1 cellular context compared by ENCODE assay signal in the genomic region with DNA sequence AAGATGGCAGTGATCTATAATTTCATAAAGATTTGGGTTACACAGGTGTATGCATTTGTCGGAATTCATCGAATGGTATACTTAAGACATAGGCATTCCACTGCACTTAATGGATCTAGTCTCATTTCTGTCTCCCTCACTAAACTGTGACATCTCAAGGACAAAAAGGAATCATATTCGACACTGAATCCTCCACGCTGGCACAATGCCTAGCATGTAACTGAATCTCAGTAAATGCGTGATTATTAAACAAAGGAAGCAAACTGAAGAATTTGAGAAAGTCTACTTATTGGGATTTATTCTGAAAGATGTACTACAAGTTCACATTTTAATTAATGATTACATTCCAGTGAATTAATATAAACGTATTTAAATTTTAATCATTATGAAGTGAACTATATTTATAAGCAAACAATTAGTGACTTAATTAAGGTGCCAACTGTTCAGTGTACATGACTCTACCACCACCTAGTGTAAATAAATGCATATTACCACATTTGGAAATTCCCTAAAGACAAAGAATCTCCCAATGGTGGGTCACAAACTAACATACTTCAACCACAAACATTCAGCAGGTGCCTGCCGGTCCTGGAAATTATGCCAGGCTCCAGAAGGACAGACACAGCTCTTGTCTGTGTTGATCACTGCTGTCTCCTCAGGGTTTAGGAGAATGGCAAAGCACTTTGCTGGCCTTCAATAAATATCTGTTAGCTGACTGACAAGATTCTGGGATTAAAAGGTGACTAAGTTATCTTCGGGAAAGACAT.
A peak's percentile ranks its signal among the peaks of the same experiment; 100 is the strongest.
TF ChIP-seq lines count a peak whose summit lies in the region.

No MANE protein-coding gene starts in this region.

TF ChIP-seq in K562, 482 proteins besides CTCF, POLR2A, EP300 and RAD21 (continued from another document):
- TF ChIP-seq, protein P1, sequence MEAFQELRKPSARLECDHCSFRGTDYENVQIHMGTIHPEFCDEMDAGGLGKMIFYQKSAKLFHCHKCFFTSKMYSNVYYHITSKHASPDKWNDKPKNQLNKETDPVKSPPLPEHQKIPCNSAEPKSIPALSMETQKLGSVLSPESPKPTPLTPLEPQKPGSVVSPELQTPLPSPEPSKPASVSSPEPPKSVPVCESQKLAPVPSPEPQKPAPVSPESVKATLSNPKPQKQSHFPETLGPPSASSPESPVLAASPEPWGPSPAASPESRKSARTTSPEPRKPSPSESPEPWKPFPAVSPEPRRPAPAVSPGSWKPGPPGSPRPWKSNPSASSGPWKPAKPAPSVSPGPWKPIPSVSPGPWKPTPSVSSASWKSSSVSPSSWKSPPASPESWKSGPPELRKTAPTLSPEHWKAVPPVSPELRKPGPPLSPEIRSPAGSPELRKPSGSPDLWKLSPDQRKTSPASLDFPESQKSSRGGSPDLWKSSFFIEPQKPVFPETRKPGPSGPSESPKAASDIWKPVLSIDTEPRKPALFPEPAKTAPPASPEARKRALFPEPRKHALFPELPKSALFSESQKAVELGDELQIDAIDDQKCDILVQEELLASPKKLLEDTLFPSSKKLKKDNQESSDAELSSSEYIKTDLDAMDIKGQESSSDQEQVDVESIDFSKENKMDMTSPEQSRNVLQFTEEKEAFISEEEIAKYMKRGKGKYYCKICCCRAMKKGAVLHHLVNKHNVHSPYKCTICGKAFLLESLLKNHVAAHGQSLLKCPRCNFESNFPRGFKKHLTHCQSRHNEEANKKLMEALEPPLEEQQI (IDR thresholded peaks at IDR 0.05), result 0 out of 2 replicates have a peak, but pooled peaks have one; percentile 49
- 0 out of 4 replicates have a peak, but pooled peaks of 1 of the 2 experiments have one; percentile 5 for TF ChIP-seq FOXA3 (CRISPR knock-in tag; conservative IDR thresholded peaks at IDR 0.05 in 1 of 2, IDR thresholded peaks at IDR 0.05 in 1 of 2)
- no peak for TF ChIP-seq ILK (tag; IDR thresholded peaks at IDR 0.05; ENCODE audit: borderline replicate concordance, low read depth)
- TF ChIP-seq EHMT2 (IDR thresholded peaks at IDR 0.05), result no peak
- TF ChIP-seq, protein P2, sequence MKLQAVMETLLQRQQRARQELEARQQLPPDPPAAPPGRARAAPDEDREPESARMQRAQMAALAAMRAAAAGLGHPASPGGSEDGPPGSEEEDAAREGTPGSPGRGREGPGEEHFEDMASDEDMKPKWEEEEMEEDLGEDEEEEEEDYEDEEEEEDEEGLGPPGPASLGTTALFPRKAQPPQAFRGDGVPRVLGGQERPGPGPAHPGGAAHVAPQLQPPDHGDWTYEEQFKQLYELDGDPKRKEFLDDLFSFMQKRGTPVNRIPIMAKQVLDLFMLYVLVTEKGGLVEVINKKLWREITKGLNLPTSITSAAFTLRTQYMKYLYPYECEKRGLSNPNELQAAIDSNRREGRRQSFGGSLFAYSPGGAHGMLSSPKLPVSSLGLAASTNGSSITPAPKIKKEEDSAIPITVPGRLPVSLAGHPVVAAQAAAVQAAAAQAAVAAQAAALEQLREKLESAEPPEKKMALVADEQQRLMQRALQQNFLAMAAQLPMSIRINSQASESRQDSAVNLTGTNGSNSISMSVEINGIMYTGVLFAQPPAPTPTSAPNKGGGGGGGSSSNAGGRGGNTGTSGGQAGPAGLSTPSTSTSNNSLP (IDR thresholded peaks at IDR 0.05; ENCODE audit: borderline replicate concordance, low read depth, low read length), result peak; percentile 92
- TF ChIP-seq, protein P3, sequence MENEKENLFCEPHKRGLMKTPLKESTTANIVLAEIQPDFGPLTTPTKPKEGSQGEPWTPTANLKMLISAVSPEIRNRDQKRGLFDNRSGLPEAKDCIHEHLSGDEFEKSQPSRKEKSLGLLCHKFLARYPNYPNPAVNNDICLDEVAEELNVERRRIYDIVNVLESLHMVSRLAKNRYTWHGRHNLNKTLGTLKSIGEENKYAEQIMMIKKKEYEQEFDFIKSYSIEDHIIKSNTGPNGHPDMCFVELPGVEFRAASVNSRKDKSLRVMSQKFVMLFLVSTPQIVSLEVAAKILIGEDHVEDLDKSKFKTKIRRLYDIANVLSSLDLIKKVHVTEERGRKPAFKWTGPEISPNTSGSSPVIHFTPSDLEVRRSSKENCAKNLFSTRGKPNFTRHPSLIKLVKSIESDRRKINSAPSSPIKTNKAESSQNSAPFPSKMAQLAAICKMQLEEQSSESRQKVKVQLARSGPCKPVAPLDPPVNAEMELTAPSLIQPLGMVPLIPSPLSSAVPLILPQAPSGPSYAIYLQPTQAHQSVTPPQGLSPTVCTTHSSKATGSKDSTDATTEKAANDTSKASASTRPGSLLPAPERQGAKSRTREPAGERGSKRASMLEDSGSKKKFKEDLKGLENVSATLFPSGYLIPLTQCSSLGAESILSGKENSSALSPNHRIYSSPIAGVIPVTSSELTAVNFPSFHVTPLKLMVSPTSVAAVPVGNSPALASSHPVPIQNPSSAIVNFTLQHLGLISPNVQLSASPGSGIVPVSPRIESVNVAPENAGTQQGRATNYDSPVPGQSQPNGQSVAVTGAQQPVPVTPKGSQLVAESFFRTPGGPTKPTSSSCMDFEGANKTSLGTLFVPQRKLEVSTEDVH (IDR thresholded peaks at IDR 0.05; ENCODE audit: low read depth, partially characterized antibody), result no peak
- peak; percentile 72 for TF ChIP-seq SMC3 (conservative IDR thresholded peaks at IDR 0.05; ENCODE audit: insufficient read depth, low read depth, low read length)
- no peak for TF ChIP-seq MIER1 (IDR thresholded peaks at IDR 0.05; ENCODE audit: low read depth)
- no peak for TF ChIP-seq SMARCC2 (IDR thresholded peaks at IDR 0.05; ENCODE audit: low read depth)
TF ChIP-seq in K562: peak in this region for 12.
